Comparison of ENCODE assay signal across 1 cellular context in the genomic region with DNA sequence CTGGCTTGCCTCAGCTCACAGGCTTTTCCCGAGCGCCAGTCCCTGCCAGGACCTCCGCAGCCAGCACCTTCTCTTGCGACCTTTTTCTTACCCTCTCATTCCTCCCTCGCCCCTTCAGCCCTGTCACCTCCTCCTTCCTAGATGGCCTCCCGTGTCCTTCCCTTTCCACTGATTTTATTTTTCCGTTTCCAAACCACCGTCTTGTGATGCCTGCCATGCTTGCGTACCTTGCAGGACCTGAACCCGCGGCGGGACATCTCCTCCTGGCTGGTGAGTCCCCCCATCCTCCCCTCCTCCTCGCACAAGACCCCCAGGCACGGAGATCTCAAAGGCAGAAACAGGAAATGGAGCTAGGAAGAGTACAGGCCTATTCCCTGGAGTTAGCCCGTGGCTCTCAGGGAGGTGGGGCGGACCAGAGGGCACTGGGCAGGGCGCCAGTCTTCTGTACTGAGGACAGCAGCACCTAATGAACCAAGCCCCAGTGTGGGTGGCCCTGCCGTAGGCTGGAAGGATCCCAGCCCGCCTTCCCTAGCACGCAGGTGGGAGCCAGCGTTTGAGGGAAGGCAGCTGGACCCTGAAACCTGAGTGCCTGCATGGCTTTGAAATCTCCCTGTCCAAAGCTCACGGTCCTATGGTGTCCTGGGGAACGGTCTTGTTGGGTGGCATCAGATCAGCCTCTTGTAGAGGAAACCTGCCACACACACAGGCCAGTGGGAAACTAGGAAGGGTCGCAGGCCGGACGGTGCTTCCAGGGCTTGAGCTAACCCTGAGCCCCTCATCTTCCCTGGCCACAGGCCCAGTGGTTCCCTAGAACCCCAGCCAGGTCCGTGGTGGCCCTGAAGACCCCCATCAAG.
TF ChIP-seq lines count a peak whose summit lies in the region.

No MANE protein-coding gene starts in this region.

TF ChIP-seq in HepG2, 621 proteins besides CTCF, POLR2A, EP300 and RAD21 (continued from another document and continues in another):
- TF ChIP-seq ZKSCAN8 (CRISPR knock-in tag; IDR thresholded peaks at IDR 0.05; ENCODE audit: borderline replicate concordance) (peak; percentile 70; the same call in 1 of the 2 replicates), ZNF781 (CRISPR knock-in tag; IDR thresholded peaks at IDR 0.05; ENCODE audit: borderline replicate concordance, not compliant biosample characterization) (no peak), ZNF644 (CRISPR knock-in tag; IDR thresholded peaks at IDR 0.05; ENCODE audit: low read depth) (no peak), MAFF (IDR thresholded peaks at IDR 0.05; ENCODE audit: low read depth, low read length) (no peak), THYN1 (CRISPR knock-in tag; IDR thresholded peaks at IDR 0.05; ENCODE audit: borderline replicate concordance, low read depth) (no peak), YEATS2 (CRISPR knock-in tag; IDR thresholded peaks at IDR 0.05; ENCODE audit: borderline replicate concordance) (peak; percentile 63; the same call in 1 of the 2 replicates), NFRKB (IDR thresholded peaks at IDR 0.05) (no peak), ZFYVE20 (CRISPR knock-in tag; IDR thresholded peaks at IDR 0.05; ENCODE audit: borderline replicate concordance, low read depth) (no peak), ZNF616 (CRISPR knock-in tag; IDR thresholded peaks at IDR 0.05; ENCODE audit: low read depth) (no peak; the same call in 1 of the 2 replicates), CHCHD3 (CRISPR knock-in tag; IDR thresholded peaks at IDR 0.05) (no peak), ZFP41 (CRISPR knock-in tag; IDR thresholded peaks at IDR 0.05; ENCODE audit: borderline replicate concordance) (peak; percentile 59; the same call in 1 of the 2 replicates), ZBTB39 (CRISPR knock-in tag; IDR thresholded peaks at IDR 0.05) (no peak), RFX3 (CRISPR knock-in tag; IDR thresholded peaks at IDR 0.05) (no peak), ZNF746 (CRISPR knock-in tag; IDR thresholded peaks at IDR 0.05) (peak; percentile 71; the same call in 1 of the 2 replicates), HOXD1 (CRISPR knock-in tag; IDR thresholded peaks at IDR 0.05) (0 out of 2 replicates have a peak, but pooled peaks have one; percentile 68), PAF1 (CRISPR knock-in tag; IDR thresholded peaks at IDR 0.05) (no peak), PCBP2 (optimal IDR thresholded peaks at IDR 0.05; ENCODE audit: low read depth, low read length, poor library complexity, severe bottlenecking) (peak; percentile 42), TP53 (CRISPR knock-in tag; conservative IDR thresholded peaks at IDR 0.05) (no peak), ZNF570 (CRISPR knock-in tag; IDR thresholded peaks at IDR 0.05; ENCODE audit: borderline replicate concordance) (no peak), ZNF597 (CRISPR knock-in tag; IDR thresholded peaks at IDR 0.05) (no peak), PLRG1 (conservative IDR thresholded peaks at IDR 0.05) (no peak), ZNF563 (CRISPR knock-in tag; IDR thresholded peaks at IDR 0.05) (no peak; the same call in 1 of the 2 replicates), ZNF224 (CRISPR knock-in tag; IDR thresholded peaks at IDR 0.05) (peak; percentile 90; the same call in 1 of the 2 replicates), REL (CRISPR knock-in tag; conservative IDR thresholded peaks at IDR 0.05) (0 out of 2 replicates have a peak, but pooled peaks have one; percentile 54), ZBTB7B (CRISPR knock-in tag; IDR thresholded peaks at IDR 0.05) (peak; percentile 72), ZNF160 (CRISPR knock-in tag; IDR thresholded peaks at IDR 0.05) (no peak; the same call in 1 of the 2 replicates), CCAR2 (optimal IDR thresholded peaks at IDR 0.05; ENCODE audit: low read depth, low read length) (no peak), ZNF12 (CRISPR knock-in tag; IDR thresholded peaks at IDR 0.05) (no peak), ZNF720 (CRISPR knock-in tag; IDR thresholded peaks at IDR 0.05) (no peak), ARNTL (CRISPR knock-in tag; IDR thresholded peaks at IDR 0.05) (peak; percentile 44; the same call in 1 of the 2 replicates), ZNF747 (CRISPR knock-in tag; IDR thresholded peaks at IDR 0.05; ENCODE audit: borderline replicate concordance) (no peak), ESRRA (CRISPR knock-in tag; IDR thresholded peaks at IDR 0.05; ENCODE audit: low read depth) (no peak), ZEB1 (IDR thresholded peaks at IDR 0.05; ENCODE audit: insufficient replicate concordance, low read depth) (no peak), ZNF326 (CRISPR knock-in tag; IDR thresholded peaks at IDR 0.05; ENCODE audit: borderline replicate concordance) (no peak), ZNF441 (CRISPR knock-in tag; IDR thresholded peaks at IDR 0.05; ENCODE audit: borderline replicate concordance) (no peak; the same call in 1 of the 2 replicates), MTF2 (CRISPR knock-in tag; IDR thresholded peaks at IDR 0.05; ENCODE audit: borderline replicate concordance) (no peak), KAT7 (CRISPR knock-in tag; IDR thresholded peaks at IDR 0.05; ENCODE audit: borderline replicate concordance) (peak; percentile 92; the same call in 1 of the 2 replicates), GZF1 (CRISPR knock-in tag; IDR thresholded peaks at IDR 0.05) (no peak), TARDBP (CRISPR knock-in tag; IDR thresholded peaks at IDR 0.05) (peak; percentile 96), ZNF709 (CRISPR knock-in tag; IDR thresholded peaks at IDR 0.05) (peak; percentile 81), HMG20A (CRISPR knock-in tag; IDR thresholded peaks at IDR 0.05; ENCODE audit: borderline replicate concordance) (no peak), RNF2 (conservative IDR thresholded peaks at IDR 0.05; ENCODE audit: low read depth) (peak; percentile 55), ZNF282 (IDR thresholded peaks at IDR 0.05; ENCODE audit: partially characterized antibody) (no peak), ZNF589 (CRISPR knock-in tag; conservative IDR thresholded peaks at IDR 0.05) (peak; percentile 83), PRMT3 (CRISPR knock-in tag; IDR thresholded peaks at IDR 0.05; ENCODE audit: borderline replicate concordance, low read depth) (no peak), ZSCAN29 (CRISPR knock-in tag; conservative IDR thresholded peaks at IDR 0.05) (0 out of 2 replicates have a peak, but pooled peaks have one; percentile 44), CHD4 (IDR thresholded peaks at IDR 0.05; ENCODE audit: borderline replicate concordance, low read length) (no peak), MLLT10 (CRISPR knock-in tag; IDR thresholded peaks at IDR 0.05) (no peak), HNF4A (CRISPR knock-in tag; IDR thresholded peaks at IDR 0.05) (peak; percentile 78), RCOR2 (CRISPR knock-in tag; IDR thresholded peaks at IDR 0.05) (no peak), MAZ (IDR thresholded peaks at IDR 0.05; ENCODE audit: borderline replicate concordance, low read depth, low read length) (no peak), MAZ (CRISPR knock-in tag; IDR thresholded peaks at IDR 0.05; ENCODE audit: low read depth) (no peak), ZNF639 (CRISPR knock-in tag; conservative IDR thresholded peaks at IDR 0.05) (peak; percentile 53; the same call in 1 of the 2 replicates), MYC (CRISPR knock-in tag; IDR thresholded peaks at IDR 0.05; ENCODE audit: borderline replicate concordance) (no peak; the same call in 1 of the 2 replicates), SPEN (CRISPR knock-in tag; IDR thresholded peaks at IDR 0.05; ENCODE audit: low read depth) (peak; percentile 75; the same call in 1 of the 2 replicates), ARNT (IDR thresholded peaks at IDR 0.05) (no peak), NPAS2 (CRISPR knock-in tag; IDR thresholded peaks at IDR 0.05; ENCODE audit: borderline replicate concordance) (no peak), ATF7-NPFF (CRISPR knock-in tag; IDR thresholded peaks at IDR 0.05; ENCODE audit: low read depth) (no peak), ZFY (CRISPR knock-in tag; IDR thresholded peaks at IDR 0.05) (peak; percentile 79)
- TF ChIP-seq, protein P1, sequence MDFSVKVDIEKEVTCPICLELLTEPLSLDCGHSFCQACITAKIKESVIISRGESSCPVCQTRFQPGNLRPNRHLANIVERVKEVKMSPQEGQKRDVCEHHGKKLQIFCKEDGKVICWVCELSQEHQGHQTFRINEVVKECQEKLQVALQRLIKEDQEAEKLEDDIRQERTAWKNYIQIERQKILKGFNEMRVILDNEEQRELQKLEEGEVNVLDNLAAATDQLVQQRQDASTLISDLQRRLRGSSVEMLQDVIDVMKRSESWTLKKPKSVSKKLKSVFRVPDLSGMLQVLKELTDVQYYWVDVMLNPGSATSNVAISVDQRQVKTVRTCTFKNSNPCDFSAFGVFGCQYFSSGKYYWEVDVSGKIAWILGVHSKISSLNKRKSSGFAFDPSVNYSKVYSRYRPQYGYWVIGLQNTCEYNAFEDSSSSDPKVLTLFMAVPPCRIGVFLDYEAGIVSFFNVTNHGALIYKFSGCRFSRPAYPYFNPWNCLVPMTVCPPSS (IDR thresholded peaks at IDR 0.05) = no peak
- TF ChIP-seq, protein P2, sequence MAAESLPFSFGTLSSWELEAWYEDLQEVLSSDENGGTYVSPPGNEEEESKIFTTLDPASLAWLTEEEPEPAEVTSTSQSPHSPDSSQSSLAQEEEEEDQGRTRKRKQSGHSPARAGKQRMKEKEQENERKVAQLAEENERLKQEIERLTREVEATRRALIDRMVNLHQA (CRISPR knock-in tag; IDR thresholded peaks at IDR 0.05) = no peak
- TF ChIP-seq, protein P3, sequence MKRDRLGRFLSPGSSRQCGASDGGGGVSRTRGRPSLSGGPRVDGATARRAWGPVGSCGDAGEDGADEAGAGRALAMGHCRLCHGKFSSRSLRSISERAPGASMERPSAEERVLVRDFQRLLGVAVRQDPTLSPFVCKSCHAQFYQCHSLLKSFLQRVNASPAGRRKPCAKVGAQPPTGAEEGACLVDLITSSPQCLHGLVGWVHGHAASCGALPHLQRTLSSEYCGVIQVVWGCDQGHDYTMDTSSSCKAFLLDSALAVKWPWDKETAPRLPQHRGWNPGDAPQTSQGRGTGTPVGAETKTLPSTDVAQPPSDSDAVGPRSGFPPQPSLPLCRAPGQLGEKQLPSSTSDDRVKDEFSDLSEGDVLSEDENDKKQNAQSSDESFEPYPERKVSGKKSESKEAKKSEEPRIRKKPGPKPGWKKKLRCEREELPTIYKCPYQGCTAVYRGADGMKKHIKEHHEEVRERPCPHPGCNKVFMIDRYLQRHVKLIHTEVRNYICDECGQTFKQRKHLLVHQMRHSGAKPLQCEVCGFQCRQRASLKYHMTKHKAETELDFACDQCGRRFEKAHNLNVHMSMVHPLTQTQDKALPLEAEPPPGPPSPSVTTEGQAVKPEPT (CRISPR knock-in tag; IDR thresholded peaks at IDR 0.05; ENCODE audit: low read depth) = peak; percentile 87; the same call in 1 of the 2 replicates
- TF ChIP-seq, protein P4, sequence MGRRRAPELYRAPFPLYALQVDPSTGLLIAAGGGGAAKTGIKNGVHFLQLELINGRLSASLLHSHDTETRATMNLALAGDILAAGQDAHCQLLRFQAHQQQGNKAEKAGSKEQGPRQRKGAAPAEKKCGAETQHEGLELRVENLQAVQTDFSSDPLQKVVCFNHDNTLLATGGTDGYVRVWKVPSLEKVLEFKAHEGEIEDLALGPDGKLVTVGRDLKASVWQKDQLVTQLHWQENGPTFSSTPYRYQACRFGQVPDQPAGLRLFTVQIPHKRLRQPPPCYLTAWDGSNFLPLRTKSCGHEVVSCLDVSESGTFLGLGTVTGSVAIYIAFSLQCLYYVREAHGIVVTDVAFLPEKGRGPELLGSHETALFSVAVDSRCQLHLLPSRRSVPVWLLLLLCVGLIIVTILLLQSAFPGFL (CRISPR knock-in tag; IDR thresholded peaks at IDR 0.05) = no peak; the same call in 1 of the 2 replicates
